In genomic region chr12:107372229-107372658, GRCh38 we compare ENCODE assay signal across 12 cellular contexts.
DNase-seq lines count a peak whose midpoint lies in the region; ATAC-seq, FAIRE-seq and TF ChIP-seq lines count a peak whose summit lies in the region.
"Had no signal": no experiment of that assay in that cellular context is flagged by ENCODE, and none has a peak within 500 bp of the region (broad histone marks: within the 10 kb centered on the region; RNA-seq: fewer than 3 reads in every experiment).

No MANE protein-coding gene starts in this region.

- ATAC-seq in activated T-cell treated with anti-CD3 and anti-CD28 coated beads, Interleukin-2, amount 50 U/mL, for 72 hours (replicated peaks in 1 of 2): peak; percentile 52 to 59
- ATAC-seq in GM18873 (IDR thresholded peaks at IDR 0.05; ENCODE audit: low FRiP score, unreplicated experiment) (no peak), HG02642 (IDR thresholded peaks at IDR 0.05; ENCODE audit: poor library complexity, unreplicated experiment) (no peak)
- ATAC-seq: gastrocnemius medialis had no signal

- no peak overlapping the region for H3K4me3 ChIP-seq in AG10803 (ENCODE audit: low read length)
- H3K4me3 ChIP-seq in Jurkat, Clone E6-1 (ENCODE audit: low read length): no peak overlapping the region
- H3K4me3 ChIP-seq: gastrocnemius medialis, tibial nerve had no signal

- H3K36me3 Mint-ChIP-seq in activated T-cell treated with anti-CD3 and anti-CD28 coated beads, Interleukin-2, amount 50 U/mL, for 72 hours (ENCODE audit: insufficient read depth in 2 of 2): no peaks in the 10 kb centered on the region

- H3K27me3 Mint-ChIP-seq in activated T-cell treated with anti-CD3 and anti-CD28 coated beads, Interleukin-2, amount 50 U/mL, for 72 hours (ENCODE audit: low read depth): no peaks in the 10 kb centered on the region

- no peak for FAIRE-seq in urothelium cell line (lab: Jason Lieb, UNC)

- H3K27ac Mint-ChIP-seq in activated T-cell treated with anti-CD3 and anti-CD28 coated beads, Interleukin-2, amount 50 U/mL, for 72 hours: peak overlapping the region; percentile 75

- H3K9me3 Mint-ChIP-seq in activated T-cell treated with anti-CD3 and anti-CD28 coated beads, Interleukin-2, amount 50 U/mL, for 72 hours: no peaks in the 10 kb centered on the region

- TF ChIP-seq CTCF in AG10803 (conservative IDR thresholded peaks at IDR 0.05; ENCODE audit: low read length): no peak

- peak overlapping the region; percentile 71 to 73 for H3K4me3 Mint-ChIP-seq in activated T-cell treated with anti-CD3 and anti-CD28 coated beads, Interleukin-2, amount 50 U/mL, for 72 hours

- peaks cover 73% of the 10 kb centered on the region for H3K4me1 Mint-ChIP-seq in activated T-cell treated with anti-CD3 and anti-CD28 coated beads, Interleukin-2, amount 50 U/mL, for 72 hours (ENCODE audit: low read depth)

- peak; percentile 63 for DNase-seq in AG10803 (ENCODE audit: low read depth)
- peak; percentile 68 for DNase-seq in Jurkat, Clone E6-1 (ENCODE audit: low read depth, low spot score)
- peak; percentile 46 to 47 for DNase-seq in activated T-cell treated with anti-CD3 and anti-CD28 coated beads, Interleukin-2, amount 50 U/mL, for 72 hours
- DNase-seq in fibroblast of gingiva (ENCODE audit: low read depth): peak; percentile 28
- no peak for DNase-seq in urothelium cell line (ENCODE audit: low spot score)
- DNase-seq in ecto neural progenitor cell (ENCODE audit: low spot score): no peak
- DNase-seq: gastrocnemius medialis, mesendoderm, NCI-H1436 had no signal

Comparison
In these comparisons a context has a peak if more than half of its experiments do, and no peak if none do; other contexts are left out.
1. DNase-seq: peak in AG10803 (single experiment), Jurkat, Clone E6-1 (single experiment), activated T-cell treated with anti-CD3 and anti-CD28 coated beads, Interleukin-2, amount 50 U/mL, for 72 hours (2 of 2) and fibroblast of gingiva (single experiment); none in urothelium cell line (single experiment) and ecto neural progenitor cell (single experiment).
2. ATAC-seq: peak in activated T-cell treated with anti-CD3 and anti-CD28 coated beads, Interleukin-2, amount 50 U/mL, for 72 hours (2 of 2); none in GM18873 (single experiment) and HG02642 (single experiment).